ENCODE assay signal across 12 cellular contexts in genomic region chr5:58545912-58546311, GRCh38. TPM values are rescaled to one million over a fixed set of nuclear protein-coding genes. Genes with fewer than 3 reads are reported as not detected.
DNase-seq lines count a peak whose midpoint lies in the region; ATAC-seq and TF ChIP-seq lines count a peak whose summit lies in the region.
"Had no signal": no experiment of that assay in that cellular context is flagged by ENCODE, and none has a peak within 500 bp of the region (broad histone marks: within the 10 kb centered on the region; RNA-seq: fewer than 3 reads in every experiment).

No MANE protein-coding gene starts in this region.

- intact Hi-C loops in colonic mucosa (cut with DNase I), result no loop called here

- no peak overlapping the region for H3K4me2 ChIP-seq in hepatocyte

- TF ChIP-seq CTCF in epithelial cell of esophagus (IDR thresholded peaks at IDR 0.05; ENCODE audit: insufficient read depth, low read depth, low read length, missing control alignments), result no peak
- no peak for TF ChIP-seq CTCF in hepatocyte (IDR thresholded peaks at IDR 0.05; ENCODE audit: poor library complexity)
- no peak for TF ChIP-seq CTCF in colonic mucosa (IDR thresholded peaks at IDR 0.05)

- H4K20me1 ChIP-seq in hepatocyte (ENCODE audit: insufficient read depth, poor library complexity, severe bottlenecking), result no peaks in the 10 kb centered on the region

- H3K9me2 ChIP-seq in hepatocyte (replicated peaks; ENCODE audit: insufficient read depth), result no peaks in the 10 kb centered on the region

- H3K4me3 ChIP-seq in epithelial cell of esophagus (ENCODE audit: low read length), result no peak overlapping the region
- no peak overlapping the region for H3K4me3 ChIP-seq in hepatocyte
- no peak overlapping the region for H3K4me3 ChIP-seq in colonic mucosa

- no peaks in the 10 kb centered on the region for H3K4me1 ChIP-seq in hepatocyte (ENCODE audit: insufficient read depth)
- no peaks in the 10 kb centered on the region for H3K4me1 ChIP-seq in colonic mucosa

- DNase-seq in epithelial cell of esophagus (ENCODE audit: low read depth) (peak; percentile 4), hepatocyte (ENCODE audit: low spot score) (no peak), hepatic stellate cell (ENCODE audit: low spot score) (no peak), colonic mucosa (no peak), NCI-H2196 treated with DMSO at 0.1 percent for 48 hours (lab: John Stamatoyannopoulos, UW; ENCODE audit: unreplicated experiment) (no peak)
- DNase-seq: activated CD4-positive, alpha-beta T cell treated with anti-CD3 and anti-CD28 coated beads for 4 hours; HFFc6; nucleus accumbens had no signal

- H3K36me3 ChIP-seq in hepatocyte (replicated peaks; ENCODE audit: insufficient read depth, low read depth), result no peaks in the 10 kb centered on the region
- no peaks in the 10 kb centered on the region for H3K36me3 ChIP-seq in colonic mucosa

- H3K79me2 ChIP-seq in hepatocyte, result no peaks in the 10 kb centered on the region

- H3K9me3 ChIP-seq in hepatocyte (ENCODE audit: low read depth), result no peaks in the 10 kb centered on the region
- H3K9me3 ChIP-seq in colonic mucosa, result no peaks in the 10 kb centered on the region

- H3K27ac ChIP-seq in hepatocyte, result no peak overlapping the region
- H3K27ac ChIP-seq in colonic mucosa, result no peak overlapping the region

- H3K27me3 ChIP-seq in hepatocyte (no peaks in the 10 kb centered on the region), colonic mucosa (no peaks in the 10 kb centered on the region)

- no peak overlapping the region for H3K9ac ChIP-seq in colonic mucosa (ENCODE audit: low read depth in 2 of 2, low read length in 2 of 2)

- ATAC-seq in GM18499 (IDR thresholded peaks at IDR 0.05; ENCODE audit: insufficient read depth, unreplicated experiment) (peak; percentile 74), GM21528 (IDR thresholded peaks at IDR 0.05; ENCODE audit: low FRiP score, unreplicated experiment) (peak; percentile 98), HG03469 (IDR thresholded peaks at IDR 0.05; ENCODE audit: unreplicated experiment) (peak; percentile 98)

- H2AFZ ChIP-seq in hepatocyte, result no peak overlapping the region

RNA-seq across cellular contexts. Expression of gene RAB3C, which starts 37.0 kb away (rescaled TPM):
- total RNA-seq in hepatocyte, result 3.9 and 5.2 TPM in 2 replicates
- polyA plus RNA-seq in hepatocyte, result 3.4 and 6.4 TPM in 2 replicates
- total RNA-seq in colonic mucosa, result 1 to 10 TPM; 1.1 to 1.2 TPM
- total RNA-seq: HFFc6 had no signal

RNA-seq across cellular contexts. Expression of gene GAPT, which starts 54.7 kb away (rescaled TPM):
- not detected in 2 replicates for total RNA-seq in hepatocyte
- polyA plus RNA-seq in hepatocyte, result not detected in 2 replicates
- total RNA-seq in colonic mucosa, result 1 to 10 TPM in 1 of 2 donors, under 1 TPM in 1; 0.69 to 1.3 TPM
- total RNA-seq: HFFc6, NCI-H460 had no signal
